Comparison of ENCODE assay signal across 15 cellular contexts in genomic region chr6:5623769-5624168, GRCh38.
DNase-seq lines count a peak whose midpoint lies in the region; ATAC-seq and TF ChIP-seq lines count a peak whose summit lies in the region.
"Had no signal": no experiment of that assay in that cellular context is flagged by ENCODE, and none has a peak within 500 bp of the region (broad histone marks: within the 10 kb centered on the region; RNA-seq: fewer than 3 reads in every experiment).

No MANE protein-coding gene starts in this region.

- H2AFZ ChIP-seq in parathyroid adenoma, result no peak overlapping the region

- peaks cover 27% of the 10 kb centered on the region for H3K36me3 Mint-ChIP-seq in activated naive CD4-positive, alpha-beta T cell treated with anti-CD3 and anti-CD28 coated beads, Interleukin-2, amount 10 ng/mL, durations not matched to agents 7 days and 5 days

- H3K9me3 ChIP-seq in heart right ventricle, result peaks cover 0 to 5% (median 0%) of the 10 kb centered on the region in 11 donors
- no peaks in the 10 kb centered on the region for H3K9me3 ChIP-seq in right cardiac atrium (ENCODE audit: control insufficient read depth, low read length)
- H3K9me3 ChIP-seq in parathyroid adenoma (ENCODE audit: control insufficient read depth, low read length), result no peaks in the 10 kb centered on the region
- H3K9me3 ChIP-seq: BLaER1 had no signal

- H3K9me3 Mint-ChIP-seq in activated naive CD4-positive, alpha-beta T cell treated with anti-CD3 and anti-CD28 coated beads, Interleukin-2, amount 10 ng/mL, durations not matched to agents 7 days and 5 days, result no peaks in the 10 kb centered on the region
- H3K9me3 Mint-ChIP-seq: CD8-positive, alpha-beta memory T cell had no signal

- H3K27me3 ChIP-seq in heart right ventricle (no peaks in the 10 kb centered on the region), right cardiac atrium (ENCODE audit: control insufficient read depth, insufficient read depth) (no peaks in the 10 kb centered on the region), parathyroid adenoma (ENCODE audit: control insufficient read depth, insufficient read depth, low read length) (no peaks in the 10 kb centered on the region)
- H3K27me3 ChIP-seq: BLaER1 had no signal

- 38 to 46% methylated on average over 2 of the region's 2 CpGs for WGBS in heart right ventricle, 2 donors
- 34% methylated on average over 2 of the region's 2 CpGs for WGBS in right cardiac atrium

- H3K4me1 Mint-ChIP-seq in activated naive CD4-positive, alpha-beta T cell treated with anti-CD3 and anti-CD28 coated beads, Interleukin-2, amount 10 ng/mL, durations not matched to agents 7 days and 5 days, result peaks cover 62% of the 10 kb centered on the region

- no peak overlapping the region for H3K4me3 Mint-ChIP-seq in activated naive CD4-positive, alpha-beta T cell treated with anti-CD3 and anti-CD28 coated beads, Interleukin-2, amount 10 ng/mL, durations not matched to agents 7 days and 5 days

- H3K36me3 ChIP-seq in heart right ventricle, result no peaks in the 10 kb centered on the region
- no peaks in the 10 kb centered on the region for H3K36me3 ChIP-seq in parathyroid adenoma (ENCODE audit: control insufficient read depth, insufficient read depth, low read length)
- H3K36me3 ChIP-seq: BLaER1 had no signal

- H3K4me3 ChIP-seq in heart right ventricle (no peak overlapping the region), right cardiac atrium (ENCODE audit: low read length) (no peak overlapping the region), parathyroid adenoma (ENCODE audit: low read depth, low read length) (no peak overlapping the region)
- H3K4me3 ChIP-seq: BLaER1, GM12878 had no signal

- no peak overlapping the region for H3K9ac ChIP-seq in parathyroid adenoma
- H3K9ac ChIP-seq: BLaER1 had no signal

- H3K4me1 ChIP-seq in heart right ventricle, result peaks cover 0 to 22% (median 7%) of the 10 kb centered on the region in 9 donors
- H3K4me1 ChIP-seq in right cardiac atrium (ENCODE audit: control insufficient read depth, insufficient read depth, low read length), result peaks cover 12% of the 10 kb centered on the region
- peaks cover 21% of the 10 kb centered on the region for H3K4me1 ChIP-seq in parathyroid adenoma

- no peaks in the 10 kb centered on the region for H3K27me3 Mint-ChIP-seq in activated naive CD4-positive, alpha-beta T cell treated with anti-CD3 and anti-CD28 coated beads, Interleukin-2, amount 10 ng/mL, durations not matched to agents 7 days and 5 days
- H3K27me3 Mint-ChIP-seq: CD8-positive, alpha-beta memory T cell had no signal

- no peak for DNase-seq in activated naive CD4-positive, alpha-beta T cell treated with anti-CD3 and anti-CD28 coated beads, Interleukin-2, amount 10 ng/mL, durations not matched to agents 7 days and 5 days
- no peak for DNase-seq in activated naive CD4-positive, alpha-beta T cell treated with Interleukin-2 at 50 U/mL for 16 hours
- DNase-seq in heart right ventricle (no peak), right cardiac atrium (no peak), SIG-M5 (lab: John Stamatoyannopoulos, UW) (no peak), EL (no peak)
- DNase-seq in stimulated activated CD4-positive, alpha-beta T cell treated with anti-CD3 and anti-CD28 coated beads, Interleukin-15, amount 100 ng/mL, for 24 hours, result no peak
- DNase-seq: AML-193; CD8-positive, alpha-beta memory T cell; DMS53 had no signal

- H3K27ac Mint-ChIP-seq in activated naive CD4-positive, alpha-beta T cell treated with anti-CD3 and anti-CD28 coated beads, Interleukin-2, amount 10 ng/mL, durations not matched to agents 7 days and 5 days, result peak overlapping the region; percentile 46
- H3K27ac Mint-ChIP-seq: CD8-positive, alpha-beta memory T cell had no signal

- peak overlapping the region in 8 of 10 donors; percentile 4 to 64 (median 39) for H3K27ac ChIP-seq in heart right ventricle
- H3K27ac ChIP-seq in right cardiac atrium (ENCODE audit: low read length), result peak overlapping the region; percentile 55
- H3K27ac ChIP-seq in parathyroid adenoma, result peak overlapping the region; percentile 6
- H3K27ac ChIP-seq: 22Rv1, BLaER1 had no signal

- intact Hi-C loops in heart right ventricle (cut with DNase I), result loop anchor here in 1 of 10 donors (10.0 kb wide), 1 partner anchor 119 kb away; no protein-coding TSS in a partner anchor
- intact Hi-C loops in right cardiac atrium (cut with DNase I), result no loop called here

- ATAC-seq in heart right ventricle (peak in 7 of 8 donors; percentile 42 to 93 (median 89)), right cardiac atrium (peak; percentile 81 to 83)
- ATAC-seq: GM12878, HCT116 had no signal

- H3K4me2 ChIP-seq in parathyroid adenoma (ENCODE audit: low read length), result no peak overlapping the region
- H3K4me2 ChIP-seq: BLaER1 had no signal

- no peaks in the 10 kb centered on the region for H3K79me2 ChIP-seq in parathyroid adenoma

- CTCF ChIA-PET in activated naive CD4-positive, alpha-beta T cell treated with anti-CD3 and anti-CD28 coated beads, Interleukin-2, amount 10 ng/mL, durations not matched to agents 7 days and 5 days (lab: Charles Lee), result no interaction called here

- TF ChIP-seq CTCF in heart right ventricle (IDR thresholded peaks at IDR 0.05), result no peak
- TF ChIP-seq CTCF in parathyroid adenoma (IDR thresholded peaks at IDR 0.05), result no peak
